In the genomic region with DNA sequence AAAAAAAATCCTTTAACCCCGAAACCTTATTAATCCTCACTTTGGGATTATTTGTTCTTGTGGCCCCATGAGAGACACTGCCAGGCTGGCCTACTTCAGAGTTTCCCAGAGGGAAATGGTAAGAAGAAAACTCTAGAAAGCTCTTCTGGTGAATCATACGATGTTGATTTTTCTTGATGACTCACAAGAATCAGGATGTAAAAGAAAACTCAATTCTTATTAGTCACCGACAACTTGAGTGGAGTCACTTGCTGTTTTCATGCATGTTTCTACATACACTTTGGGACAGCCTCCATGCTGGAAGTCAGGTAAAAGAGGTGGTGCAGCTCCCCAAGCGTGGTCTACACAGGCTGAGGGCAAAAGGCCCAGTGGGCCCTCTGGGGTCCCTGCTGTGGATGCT, we compare ENCODE assay signal across 11 cellular contexts. TPM values are rescaled to one million over a fixed set of nuclear protein-coding genes. Genes with fewer than 3 reads are reported as not detected.
DNase-seq lines count a peak whose midpoint lies in the region; ATAC-seq, FAIRE-seq and TF ChIP-seq lines count a peak whose summit lies in the region.
"Had no signal": no experiment of that assay in that cellular context is flagged by ENCODE, and none has a peak within 500 bp of the region (broad histone marks: within the 10 kb centered on the region; RNA-seq: fewer than 3 reads in every experiment).

No MANE protein-coding gene starts in this region.

- in situ Hi-C loops in KBM-7 (cut with MboI; ENCODE audit: low pct_unique_long_range_greater_than_20kb, low sequenced_read_pairs) (no loop called here), HAP-1 (cut with MboI; ENCODE audit: low sequenced_read_pairs) (no loop called here)

- no peaks in the 10 kb centered on the region for H3K27me3 ChIP-seq in HAP-1 (ENCODE audit: low read depth)
- H3K27me3 ChIP-seq: ovary had no signal

- ATAC-seq in omental fat pad (ENCODE audit: low FRiP score) = peak; percentile 33
- ATAC-seq: GM12878 had no signal

- H3K4me3 ChIP-seq in NB4 (ENCODE audit: low read depth, low read length) = no peak overlapping the region
- no peak overlapping the region for H3K4me3 ChIP-seq in choroid plexus epithelial cell (ENCODE audit: low read depth, low read length)
- H3K4me3 ChIP-seq in kidney (ENCODE audit: low read length in 2 of 2) = no peak overlapping the region
- H3K4me3 ChIP-seq in HAP-1 = no peak overlapping the region
- H3K4me3 ChIP-seq: GM12878, ovary had no signal

- H3K9me3 ChIP-seq in kidney (ENCODE audit: control insufficient read depth in 1 of 2, low read length in 2 of 2) = no peaks in the 10 kb centered on the region
- H3K9me3 ChIP-seq in HAP-1 = no peaks in the 10 kb centered on the region
- H3K9me3 ChIP-seq: ovary had no signal

- H3K36me3 ChIP-seq in kidney (ENCODE audit: control insufficient read depth in 1 of 2, insufficient read depth in 2 of 2, low read length in 2 of 2) (peaks cover 0 to 3% of the 10 kb centered on the region in 2 donors), HAP-1 (replicated peaks) (no peaks in the 10 kb centered on the region)
- H3K36me3 ChIP-seq: ovary had no signal

- DNase-seq in CD1c-positive myeloid dendritic cell (ENCODE audit: extremely low spot score) = peak; percentile 75
- DNase-seq in NB4 (ENCODE audit: low read depth) = peak; percentile 41
- DNase-seq in choroid plexus epithelial cell (ENCODE audit: low read depth) = peak; percentile 95
- no peak for DNase-seq in omental fat pad (ENCODE audit: low spot score)
- no peak for DNase-seq in KBM-7
- DNase-seq in kidney = no peak
- DNase-seq in HAP-1 (ENCODE audit: low spot score in 2 of 2) = no peak
- DNase-seq in globus pallidus (ENCODE audit: low spot score) = no peak
- DNase-seq: activated CD4-positive, alpha-beta T cell treated with anti-CD3 and anti-CD28 coated beads, Interleukin-2, amount 50 U/mL, for 1 hour; ovary had no signal

- peaks cover 0 to 3% of the 10 kb centered on the region in 2 donors for H3K4me1 ChIP-seq in kidney (ENCODE audit: control insufficient read depth in 1 of 2, insufficient read depth in 1 of 2, low read depth in 1 of 2, low read length in 2 of 2)
- H3K4me1 ChIP-seq in HAP-1 = peaks cover 7% of the 10 kb centered on the region

- H3K27ac ChIP-seq in kidney (ENCODE audit: low read depth in 2 of 2, low read length in 2 of 2) = no peak overlapping the region
- H3K27ac ChIP-seq: ovary had no signal

- no peak for TF ChIP-seq POLR2A in NB4 (IDR thresholded peaks at IDR 0.05; ENCODE audit: extremely low read depth, insufficient read length)

- no peak overlapping the region for H3K9ac ChIP-seq in kidney (ENCODE audit: low read length in 2 of 2)

- no peak for FAIRE-seq in kidney (lab: Jason Lieb, UNC)
- FAIRE-seq: GM12878 had no signal

- intact Hi-C loops in kidney (cut with DNase I) = no loop called here

- TF ChIP-seq CTCF in NB4 (IDR thresholded peaks at IDR 0.05; ENCODE audit: low read depth, low read length) (no peak), choroid plexus epithelial cell (conservative IDR thresholded peaks at IDR 0.05; ENCODE audit: low read depth, low read length) (no peak), omental fat pad (IDR thresholded peaks at IDR 0.05) (no peak), kidney (IDR thresholded peaks at IDR 0.05; ENCODE audit: borderline replicate concordance, extremely low read depth, insufficient read depth) (no peak)

RNA-seq across cellular contexts. Expression of a gene that starts 42.8 kb away (rescaled TPM):
- total RNA-seq in omental fat pad = 10 to 100 TPM in 3 of 4 donors, 1 to 10 TPM in 1; 7.7 to 58.3 (median 15.5) TPM
- 41.6 TPM for total RNA-seq in kidney
- polyA plus RNA-seq in kidney (ENCODE audit: insufficient read depth, low read depth, low replicate concordance) = 4.6 TPM

Comparison
In these comparisons a context has a peak if more than half of its experiments do, and no peak if none do; other contexts are left out.
1. DNase-seq: peak in CD1c-positive myeloid dendritic cell (single experiment), NB4 (single experiment) and choroid plexus epithelial cell (single experiment); none in omental fat pad (single experiment), KBM-7 (single experiment), kidney (single experiment), HAP-1 (0 of 2) and globus pallidus (single experiment).